Comparison of ENCODE assay signal across 10 cellular contexts in the genomic region with DNA sequence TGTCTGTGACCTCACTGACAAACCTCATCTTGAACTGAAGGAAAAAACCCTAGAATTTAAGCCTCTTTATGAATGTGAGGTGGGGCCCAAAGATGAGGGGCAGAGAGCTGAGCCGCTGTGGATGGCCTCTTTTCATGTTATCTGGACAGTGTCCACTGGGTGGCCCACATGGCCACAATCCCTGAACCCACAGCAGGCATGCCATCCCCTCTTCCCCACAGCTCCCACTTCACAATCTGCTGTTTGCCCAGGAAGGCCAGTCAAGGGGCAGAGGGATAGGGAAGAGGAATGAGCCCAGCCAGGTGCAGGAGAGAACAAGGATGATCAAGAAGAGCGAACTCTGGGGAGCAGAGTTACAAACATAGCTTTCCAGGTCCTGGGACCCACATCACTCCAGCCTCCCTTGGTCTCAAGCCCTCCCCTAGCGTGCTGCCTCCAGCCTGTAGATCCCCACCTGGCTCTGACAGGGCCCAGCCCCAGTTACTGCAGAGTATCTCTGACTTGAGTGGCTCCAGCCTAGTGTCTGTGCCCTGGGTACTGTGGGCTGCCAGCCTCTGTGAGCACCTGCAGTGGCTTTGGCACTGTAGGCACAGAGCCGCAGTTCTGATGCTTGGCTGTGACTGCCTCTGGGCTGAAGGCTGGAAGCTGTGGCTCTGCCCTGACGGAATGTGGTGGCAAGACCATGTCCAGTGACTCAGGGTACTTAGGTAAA. TPM values are rescaled to one million over a fixed set of nuclear protein-coding genes. Genes with fewer than 3 reads are reported as not detected.
A peak's percentile ranks its signal among the peaks of the same experiment; 100 is the strongest.
DNase-seq lines count a peak whose midpoint lies in the region; ATAC-seq and TF ChIP-seq lines count a peak whose summit lies in the region.
"Had no signal": no experiment of that assay in that cellular context is flagged by ENCODE, and none has a peak within 500 bp of the region (broad histone marks: within the 10 kb centered on the region; RNA-seq: fewer than 3 reads in every experiment).

No MANE protein-coding gene starts in this region.

- peak; percentile 34 for TF ChIP-seq CTCF in fibroblast of the aortic adventitia (IDR thresholded peaks at IDR 0.05; ENCODE audit: insufficient read depth, low read length)

- H3K27ac Mint-ChIP-seq in activated naive CD4-positive, alpha-beta T cell treated with anti-CD3 and anti-CD28 coated beads for 36 hours: peak overlapping the region; percentile 33
- peak overlapping the region in 1 of 2 donors; percentile 88 for H3K27ac Mint-ChIP-seq in stimulated activated naive CD8-positive, alpha-beta T cell treated with anti-CD3 and anti-CD28 coated beads, Interleukin-15, amount 100 ng/mL, for 72 hours

- H3K4me3 Mint-ChIP-seq in activated naive CD4-positive, alpha-beta T cell treated with anti-CD3 and anti-CD28 coated beads for 36 hours: no peak overlapping the region
- no peak overlapping the region for H3K4me3 Mint-ChIP-seq in stimulated activated naive CD8-positive, alpha-beta T cell treated with anti-CD3 and anti-CD28 coated beads, Interleukin-15, amount 100 ng/mL, for 72 hours

- H3K9me3 Mint-ChIP-seq in activated naive CD4-positive, alpha-beta T cell treated with anti-CD3 and anti-CD28 coated beads for 36 hours: no peaks in the 10 kb centered on the region
- no peaks in the 10 kb centered on the region for H3K9me3 Mint-ChIP-seq in stimulated activated naive CD8-positive, alpha-beta T cell treated with anti-CD3 and anti-CD28 coated beads, Interleukin-15, amount 100 ng/mL, for 72 hours

- CTCF ChIA-PET in activated naive CD4-positive, alpha-beta T cell treated with anti-CD3 and anti-CD28 coated beads for 36 hours (lab: Charles Lee): interaction anchor here (0.5 to 1.5 kb wide), 2 partner anchors 19 to 68 kb away, joined by 3 to 4 read pairs; no protein-coding TSS in a partner anchor

- H3K27me3 Mint-ChIP-seq in activated naive CD4-positive, alpha-beta T cell treated with anti-CD3 and anti-CD28 coated beads for 36 hours (ENCODE audit: low read depth): no peaks in the 10 kb centered on the region
- H3K27me3 Mint-ChIP-seq in stimulated activated naive CD8-positive, alpha-beta T cell treated with anti-CD3 and anti-CD28 coated beads, Interleukin-15, amount 100 ng/mL, for 72 hours: no peaks in the 10 kb centered on the region

- no peak overlapping the region for H3K4me3 ChIP-seq in fibroblast of the aortic adventitia (ENCODE audit: low read depth, low read length)
- H3K4me3 ChIP-seq: esophagus squamous epithelium had no signal

- peaks cover 11% of the 10 kb centered on the region for H3K36me3 Mint-ChIP-seq in activated naive CD4-positive, alpha-beta T cell treated with anti-CD3 and anti-CD28 coated beads for 36 hours (ENCODE audit: low read depth)

- peaks cover 2% of the 10 kb centered on the region for H3K4me1 Mint-ChIP-seq in activated naive CD4-positive, alpha-beta T cell treated with anti-CD3 and anti-CD28 coated beads for 36 hours (ENCODE audit: low read depth)
- H3K4me1 Mint-ChIP-seq in stimulated activated naive CD8-positive, alpha-beta T cell treated with anti-CD3 and anti-CD28 coated beads, Interleukin-15, amount 100 ng/mL, for 72 hours: peaks cover 34% of the 10 kb centered on the region

- peak; percentile 24 for ATAC-seq in stimulated activated naive CD8-positive, alpha-beta T cell treated with anti-CD3 and anti-CD28 coated beads, Interleukin-15, amount 100 ng/mL, for 72 hours
- ATAC-seq in HG03469 (IDR thresholded peaks at IDR 0.05; ENCODE audit: unreplicated experiment): no peak

- no peak for DNase-seq in activated naive CD4-positive, alpha-beta T cell treated with anti-CD3 and anti-CD28 coated beads for 36 hours
- DNase-seq in activated naive CD4-positive, alpha-beta T cell treated with Interleukin-2 at 50 U/mL for 16 hours: no peak
- peak; percentile 32 for DNase-seq in RKO (ENCODE audit: low spot score)
- DNase-seq in fibroblast of the aortic adventitia (ENCODE audit: low read depth): no peak
- no peak for DNase-seq in stimulated activated naive CD8-positive, alpha-beta T cell treated with anti-CD3 and anti-CD28 coated beads, Interleukin-15, amount 100 ng/mL, for 72 hours
- DNase-seq in NCI-H2081 treated with DMSO at 0.1 percent for 48 hours (lab: John Stamatoyannopoulos, UW): no peak
- no peak for DNase-seq in pons (ENCODE audit: low spot score)
- DNase-seq: activated CD8-positive, alpha-beta memory T cell treated with anti-CD3 and anti-CD28 coated beads, Interleukin-2, amount 50 U/mL, for 4 hours; esophagus squamous epithelium had no signal

- intact Hi-C loops in activated naive CD4-positive, alpha-beta T cell treated with anti-CD3 and anti-CD28 coated beads for 36 hours (cut with micrococcal nuclease): no loop called here

RNA-seq across cellular contexts. Expression of a gene that starts 1.9 kb away (rescaled TPM):
- total RNA-seq in activated naive CD4-positive, alpha-beta T cell treated with anti-CD3 and anti-CD28 coated beads for 36 hours: under 1 TPM; 0.10 to 0.12 TPM
- 0.09 and 0.57 TPM in 2 replicates for total RNA-seq in fibroblast of the aortic adventitia (ENCODE audit: low replicate concordance)

RNA-seq across cellular contexts. Expression of a gene that starts 43.9 kb away (rescaled TPM):
- total RNA-seq in activated naive CD4-positive, alpha-beta T cell treated with anti-CD3 and anti-CD28 coated beads for 36 hours: 10 to 100 TPM; 74.9 to 75.1 TPM
- total RNA-seq in fibroblast of the aortic adventitia (ENCODE audit: low replicate concordance): 10.7 and 22.9 TPM in 2 replicates
